Comparison of ENCODE assay signal across 12 cellular contexts in genomic region chr16:88754912-88755744, GRCh38.
DNase-seq lines count a peak whose midpoint lies in the region; ATAC-seq and TF ChIP-seq lines count a peak whose summit lies in the region.
"Had no signal": no experiment of that assay in that cellular context is flagged by ENCODE, and none has a peak within 500 bp of the region (broad histone marks: within the 10 kb centered on the region; RNA-seq: fewer than 3 reads in every experiment).

No MANE protein-coding gene starts in this region.

- H3K4me1 ChIP-seq in iPS-15b (ENCODE audit: control insufficient read depth, insufficient read depth, low read length) = no peaks in the 10 kb centered on the region

- no peaks in the 10 kb centered on the region for H3K36me3 ChIP-seq in iPS-15b (ENCODE audit: control insufficient read depth, insufficient read depth, low read length)

- TF ChIP-seq CTCF in 22Rv1 (IDR thresholded peaks at IDR 0.05) = no peak

- no peak overlapping the region for H3K4me3 ChIP-seq in iPS-15b (ENCODE audit: low read depth, low read length)

- ATAC-seq in GM18867 (IDR thresholded peaks at IDR 0.05; ENCODE audit: unreplicated experiment) = no peak
- ATAC-seq in HG03442 (IDR thresholded peaks at IDR 0.05; ENCODE audit: unreplicated experiment) = no peak

- no peaks in the 10 kb centered on the region for H3K27me3 ChIP-seq in iPS-15b (ENCODE audit: control insufficient read depth, insufficient read depth, low read length)

- peak overlapping the region; percentile 8 for H3K9ac ChIP-seq in iPS-15b (ENCODE audit: low read depth, low read length)

- no peaks in the 10 kb centered on the region for H3K9me3 ChIP-seq in iPS-15b (ENCODE audit: control insufficient read depth, insufficient read depth, low read length)

- DNase-seq in HCEC 1CT = peak; percentile 23
- DNase-seq in amniotic epithelial cell (ENCODE audit: low read depth) = peak; percentile 49
- DNase-seq in NCI-H446 (lab: John Stamatoyannopoulos, UW) = no peak
- no peak for DNase-seq in superior temporal gyrus (ENCODE audit: extremely low spot score)
- DNase-seq: DND-41; hippocampal formation; NCI-H2227 treated with DMSO at 0.1 percent for 48 hours; stimulated activated CD4-positive, alpha-beta T cell treated with anti-CD3 and anti-CD28 coated beads, Interleukin-4, amount 100 ng/mL, for 4 hours had no signal

- H3K27ac ChIP-seq in 22Rv1 = 0 out of 2 replicates have a peak overlapping the region, but pooled peaks have one; percentile 22

Comparison
In these comparisons a context has a peak if more than half of its experiments do, and no peak if none do; other contexts are left out.
1. DNase-seq: peak in HCEC 1CT (single experiment) and amniotic epithelial cell (single experiment); none in NCI-H446 (0 of 2) and superior temporal gyrus (single experiment).